ENCODE assay signal across 2 cellular contexts in the genomic region with DNA sequence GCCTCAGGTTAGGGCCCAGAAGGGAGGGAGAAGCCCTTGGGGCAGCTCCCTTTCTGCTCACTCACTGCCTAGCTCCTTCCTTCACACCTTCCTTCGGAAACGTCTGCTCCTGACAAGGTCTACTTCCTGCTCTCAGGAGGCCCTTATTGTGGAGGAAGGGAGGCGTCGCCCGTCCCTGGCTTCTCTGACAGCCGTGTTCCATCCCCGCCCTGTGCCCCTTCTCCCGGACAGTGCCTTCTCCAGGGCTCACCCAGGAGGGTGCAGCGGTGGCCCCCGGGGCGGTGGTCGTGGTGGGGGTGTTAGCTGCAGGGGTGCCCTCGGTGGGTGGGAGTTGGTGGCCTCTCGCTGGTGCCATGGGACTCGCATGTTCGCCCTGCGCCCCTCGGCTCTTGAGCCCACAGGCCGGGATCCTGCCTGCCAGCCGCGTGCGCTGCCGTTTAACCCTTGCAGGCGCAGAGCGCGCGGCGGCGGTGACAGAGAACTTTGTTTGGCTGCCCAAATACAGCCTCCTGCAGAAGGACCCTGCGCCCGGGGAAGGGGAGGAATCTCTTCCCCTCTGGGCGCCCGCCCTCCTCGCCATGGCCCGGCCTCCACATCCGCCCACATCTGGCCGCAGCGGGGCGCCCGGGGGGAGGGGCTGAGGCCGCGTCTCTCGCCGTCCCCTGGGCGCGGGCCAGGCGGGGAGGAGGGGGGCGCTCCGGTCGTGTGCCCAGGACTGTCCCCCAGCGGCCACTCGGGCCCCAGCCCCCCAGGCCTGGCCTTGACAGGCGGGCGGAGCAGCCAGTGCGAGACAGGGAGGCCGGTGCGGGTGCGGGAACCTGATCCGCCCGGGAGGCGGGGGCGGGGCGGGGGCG.
TF ChIP-seq lines count a peak whose summit lies in the region.

No MANE protein-coding gene starts in this region.

TF ChIP-seq in A549, 52 proteins besides CTCF, POLR2A, EP300 and RAD21 (continued from another document):
- TF ChIP-seq ESRRA (IDR thresholded peaks at IDR 0.05; ENCODE audit: borderline replicate concordance, low read length), result no peak
- no peak for TF ChIP-seq SREBF2 (IDR thresholded peaks at IDR 0.05)
- no peak for TF ChIP-seq BHLHE40 (IDR thresholded peaks at IDR 0.05; ENCODE audit: low read depth, low read length)

TF ChIP-seq in GM12878, 131 proteins besides CTCF, POLR2A, EP300 and RAD21 (continued from another document and continues in another):
- TF ChIP-seq, protein P1, sequence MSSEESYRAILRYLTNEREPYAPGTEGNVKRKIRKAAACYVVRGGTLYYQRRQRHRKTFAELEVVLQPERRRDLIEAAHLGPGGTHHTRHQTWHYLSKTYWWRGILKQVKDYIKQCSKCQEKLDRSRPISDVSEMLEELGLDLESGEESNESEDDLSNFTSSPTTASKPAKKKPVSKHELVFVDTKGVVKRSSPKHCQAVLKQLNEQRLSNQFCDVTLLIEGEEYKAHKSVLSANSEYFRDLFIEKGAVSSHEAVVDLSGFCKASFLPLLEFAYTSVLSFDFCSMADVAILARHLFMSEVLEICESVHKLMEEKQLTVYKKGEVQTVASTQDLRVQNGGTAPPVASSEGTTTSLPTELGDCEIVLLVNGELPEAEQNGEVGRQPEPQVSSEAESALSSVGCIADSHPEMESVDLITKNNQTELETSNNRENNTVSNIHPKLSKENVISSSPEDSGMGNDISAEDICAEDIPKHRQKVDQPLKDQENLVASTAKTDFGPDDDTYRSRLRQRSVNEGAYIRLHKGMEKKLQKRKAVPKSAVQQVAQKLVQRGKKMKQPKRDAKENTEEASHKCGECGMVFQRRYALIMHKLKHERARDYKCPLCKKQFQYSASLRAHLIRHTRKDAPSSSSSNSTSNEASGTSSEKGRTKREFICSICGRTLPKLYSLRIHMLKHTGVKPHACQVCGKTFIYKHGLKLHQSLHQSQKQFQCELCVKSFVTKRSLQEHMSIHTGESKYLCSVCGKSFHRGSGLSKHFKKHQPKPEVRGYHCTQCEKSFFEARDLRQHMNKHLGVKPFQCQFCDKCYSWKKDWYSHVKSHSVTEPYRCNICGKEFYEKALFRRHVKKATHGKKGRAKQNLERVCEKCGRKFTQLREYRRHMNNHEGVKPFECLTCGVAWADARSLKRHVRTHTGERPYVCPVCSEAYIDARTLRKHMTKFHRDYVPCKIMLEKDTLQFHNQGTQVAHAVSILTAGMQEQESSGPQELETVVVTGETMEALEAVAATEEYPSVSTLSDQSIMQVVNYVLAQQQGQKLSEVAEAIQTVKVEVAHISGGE (CRISPR knock-in tag; IDR thresholded peaks at IDR 0.05), result no peak
- TF ChIP-seq, protein P2, sequence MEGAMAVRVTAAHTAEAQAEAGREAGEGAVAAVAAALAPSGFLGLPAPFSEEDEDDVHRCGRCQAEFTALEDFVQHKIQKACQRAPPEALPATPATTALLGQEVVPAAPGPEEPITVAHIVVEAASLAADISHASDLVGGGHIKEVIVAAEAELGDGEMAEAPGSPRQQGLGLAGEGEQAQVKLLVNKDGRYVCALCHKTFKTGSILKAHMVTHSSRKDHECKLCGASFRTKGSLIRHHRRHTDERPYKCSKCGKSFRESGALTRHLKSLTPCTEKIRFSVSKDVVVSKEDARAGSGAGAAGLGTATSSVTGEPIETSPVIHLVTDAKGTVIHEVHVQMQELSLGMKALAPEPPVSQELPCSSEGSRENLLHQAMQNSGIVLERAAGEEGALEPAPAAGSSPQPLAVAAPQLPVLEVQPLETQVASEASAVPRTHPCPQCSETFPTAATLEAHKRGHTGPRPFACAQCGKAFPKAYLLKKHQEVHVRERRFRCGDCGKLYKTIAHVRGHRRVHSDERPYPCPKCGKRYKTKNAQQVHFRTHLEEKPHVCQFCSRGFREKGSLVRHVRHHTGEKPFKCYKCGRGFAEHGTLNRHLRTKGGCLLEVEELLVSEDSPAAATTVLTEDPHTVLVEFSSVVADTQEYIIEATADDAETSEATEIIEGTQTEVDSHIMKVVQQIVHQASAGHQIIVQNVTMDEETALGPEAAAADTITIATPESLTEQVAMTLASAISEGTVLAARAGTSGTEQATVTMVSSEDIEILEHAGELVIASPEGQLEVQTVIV (IDR thresholded peaks at IDR 0.05; ENCODE audit: borderline replicate concordance, partially characterized antibody), result no peak
- TF ChIP-seq DPF2 (IDR thresholded peaks at IDR 0.05), result peak; percentile 15; the same call in 1 of the 2 replicates
- peak in 1 of 2 experiments; percentile 56; a peak in 1 of 4 replicates for TF ChIP-seq BHLHE40 (IDR thresholded peaks at IDR 0.05; ENCODE audit: borderline replicate concordance in 1 of 2, low read depth in 2 of 2, low read length in 1 of 2)
- no peak for TF ChIP-seq BMI1 (IDR thresholded peaks at IDR 0.05; ENCODE audit: borderline replicate concordance)
- no peak for TF ChIP-seq IRF4 (IDR thresholded peaks at IDR 0.05; ENCODE audit: low read depth, low read length)
- TF ChIP-seq SMARCA5 (IDR thresholded peaks at IDR 0.05), result no peak
- TF ChIP-seq, protein P3, sequence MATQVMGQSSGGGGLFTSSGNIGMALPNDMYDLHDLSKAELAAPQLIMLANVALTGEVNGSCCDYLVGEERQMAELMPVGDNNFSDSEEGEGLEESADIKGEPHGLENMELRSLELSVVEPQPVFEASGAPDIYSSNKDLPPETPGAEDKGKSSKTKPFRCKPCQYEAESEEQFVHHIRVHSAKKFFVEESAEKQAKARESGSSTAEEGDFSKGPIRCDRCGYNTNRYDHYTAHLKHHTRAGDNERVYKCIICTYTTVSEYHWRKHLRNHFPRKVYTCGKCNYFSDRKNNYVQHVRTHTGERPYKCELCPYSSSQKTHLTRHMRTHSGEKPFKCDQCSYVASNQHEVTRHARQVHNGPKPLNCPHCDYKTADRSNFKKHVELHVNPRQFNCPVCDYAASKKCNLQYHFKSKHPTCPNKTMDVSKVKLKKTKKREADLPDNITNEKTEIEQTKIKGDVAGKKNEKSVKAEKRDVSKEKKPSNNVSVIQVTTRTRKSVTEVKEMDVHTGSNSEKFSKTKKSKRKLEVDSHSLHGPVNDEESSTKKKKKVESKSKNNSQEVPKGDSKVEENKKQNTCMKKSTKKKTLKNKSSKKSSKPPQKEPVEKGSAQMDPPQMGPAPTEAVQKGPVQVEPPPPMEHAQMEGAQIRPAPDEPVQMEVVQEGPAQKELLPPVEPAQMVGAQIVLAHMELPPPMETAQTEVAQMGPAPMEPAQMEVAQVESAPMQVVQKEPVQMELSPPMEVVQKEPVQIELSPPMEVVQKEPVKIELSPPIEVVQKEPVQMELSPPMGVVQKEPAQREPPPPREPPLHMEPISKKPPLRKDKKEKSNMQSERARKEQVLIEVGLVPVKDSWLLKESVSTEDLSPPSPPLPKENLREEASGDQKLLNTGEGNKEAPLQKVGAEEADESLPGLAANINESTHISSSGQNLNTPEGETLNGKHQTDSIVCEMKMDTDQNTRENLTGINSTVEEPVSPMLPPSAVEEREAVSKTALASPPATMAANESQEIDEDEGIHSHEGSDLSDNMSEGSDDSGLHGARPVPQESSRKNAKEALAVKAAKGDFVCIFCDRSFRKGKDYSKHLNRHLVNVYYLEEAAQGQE (IDR thresholded peaks at IDR 0.05; ENCODE audit: low read depth, low read length), result no peak
- no peak for TF ChIP-seq IKZF2 (IDR thresholded peaks at IDR 0.05)
- TF ChIP-seq BACH1 (IDR thresholded peaks at IDR 0.05; ENCODE audit: borderline replicate concordance), result 0 out of 2 replicates have a peak, but pooled peaks have one; percentile 16
- TF ChIP-seq ZBED1 (IDR thresholded peaks at IDR 0.05; ENCODE audit: borderline replicate concordance), result no peak
- TF ChIP-seq SPI1 (IDR thresholded peaks at IDR 0.05; ENCODE audit: borderline replicate concordance, insufficient read depth, low read depth, low read length), result 0 out of 2 replicates have a peak, but pooled peaks have one; percentile 18
- no peak for TF ChIP-seq ASH2L (IDR thresholded peaks at IDR 0.05; ENCODE audit: borderline replicate concordance, low read depth)
- no peak; the same call in 1 of the 2 replicates for TF ChIP-seq GATAD2B (conservative IDR thresholded peaks at IDR 0.05; ENCODE audit: low read depth)
- TF ChIP-seq TCF7 (IDR thresholded peaks at IDR 0.05; ENCODE audit: borderline replicate concordance), result no peak
- no peak for TF ChIP-seq PML (IDR thresholded peaks at IDR 0.05; ENCODE audit: low read length)
- no peak for TF ChIP-seq JUNB (IDR thresholded peaks at IDR 0.05)
- no peak for TF ChIP-seq MYB (IDR thresholded peaks at IDR 0.05; ENCODE audit: borderline replicate concordance, low read depth, low read length)
- TF ChIP-seq, protein P4, sequence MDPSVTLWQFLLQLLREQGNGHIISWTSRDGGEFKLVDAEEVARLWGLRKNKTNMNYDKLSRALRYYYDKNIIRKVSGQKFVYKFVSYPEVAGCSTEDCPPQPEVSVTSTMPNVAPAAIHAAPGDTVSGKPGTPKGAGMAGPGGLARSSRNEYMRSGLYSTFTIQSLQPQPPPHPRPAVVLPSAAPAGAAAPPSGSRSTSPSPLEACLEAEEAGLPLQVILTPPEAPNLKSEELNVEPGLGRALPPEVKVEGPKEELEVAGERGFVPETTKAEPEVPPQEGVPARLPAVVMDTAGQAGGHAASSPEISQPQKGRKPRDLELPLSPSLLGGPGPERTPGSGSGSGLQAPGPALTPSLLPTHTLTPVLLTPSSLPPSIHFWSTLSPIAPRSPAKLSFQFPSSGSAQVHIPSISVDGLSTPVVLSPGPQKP (IDR thresholded peaks at IDR 0.05; ENCODE audit: low read depth, low read length), result no peak
- no peak for TF ChIP-seq NR2C2 (IDR thresholded peaks at IDR 0.05; ENCODE audit: borderline replicate concordance, control insufficient read depth, insufficient read length, low read depth)
- TF ChIP-seq ZNF274 (IDR thresholded peaks at IDR 0.05; ENCODE audit: insufficient read depth, insufficient read length), result no peak
- TF ChIP-seq ZNF384 (IDR thresholded peaks at IDR 0.05; ENCODE audit: borderline replicate concordance, low read depth, low read length), result no peak
- 0 out of 2 replicates have a peak, but pooled peaks have one; percentile 48 for TF ChIP-seq CHD2 (IDR thresholded peaks at IDR 0.05; ENCODE audit: borderline replicate concordance, low read depth, low read length)
- TF ChIP-seq TAF1 (IDR thresholded peaks at IDR 0.05; ENCODE audit: borderline replicate concordance, low read depth, low read length), result no peak
- 0 out of 2 replicates have a peak, but pooled peaks have one; percentile 30 for TF ChIP-seq NR2F1 (conservative IDR thresholded peaks at IDR 0.05)
- no peak for TF ChIP-seq RELA (IDR thresholded peaks at IDR 0.05; ENCODE audit: borderline replicate concordance, partially characterized antibody)
- TF ChIP-seq KLF5 (IDR thresholded peaks at IDR 0.05; ENCODE audit: partially characterized antibody), result no peak
- TF ChIP-seq TBL1XR1 (IDR thresholded peaks at IDR 0.05; ENCODE audit: low read depth, low read length), result no peak
- no peak for TF ChIP-seq EED (IDR thresholded peaks at IDR 0.05; ENCODE audit: low read depth)
- TF ChIP-seq NBN (IDR thresholded peaks at IDR 0.05), result no peak
- TF ChIP-seq ZNF217 (IDR thresholded peaks at IDR 0.05), result no peak
- TF ChIP-seq RBBP5 (conservative IDR thresholded peaks at IDR 0.05), result no peak
- TF ChIP-seq, protein P5, sequence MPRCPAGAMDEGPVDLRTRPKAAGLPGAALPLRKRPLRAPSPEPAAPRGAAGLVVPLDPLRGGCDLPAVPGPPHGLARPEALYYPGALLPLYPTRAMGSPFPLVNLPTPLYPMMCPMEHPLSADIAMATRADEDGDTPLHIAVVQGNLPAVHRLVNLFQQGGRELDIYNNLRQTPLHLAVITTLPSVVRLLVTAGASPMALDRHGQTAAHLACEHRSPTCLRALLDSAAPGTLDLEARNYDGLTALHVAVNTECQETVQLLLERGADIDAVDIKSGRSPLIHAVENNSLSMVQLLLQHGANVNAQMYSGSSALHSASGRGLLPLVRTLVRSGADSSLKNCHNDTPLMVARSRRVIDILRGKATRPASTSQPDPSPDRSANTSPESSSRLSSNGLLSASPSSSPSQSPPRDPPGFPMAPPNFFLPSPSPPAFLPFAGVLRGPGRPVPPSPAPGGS (IDR thresholded peaks at IDR 0.05; ENCODE audit: borderline replicate concordance, insufficient read depth, low read depth, low read length, poor library complexity, severe bottlenecking), result no peak
- peak; percentile 49 for TF ChIP-seq IKZF1 (conservative IDR thresholded peaks at IDR 0.05)
- TF ChIP-seq, protein P6, sequence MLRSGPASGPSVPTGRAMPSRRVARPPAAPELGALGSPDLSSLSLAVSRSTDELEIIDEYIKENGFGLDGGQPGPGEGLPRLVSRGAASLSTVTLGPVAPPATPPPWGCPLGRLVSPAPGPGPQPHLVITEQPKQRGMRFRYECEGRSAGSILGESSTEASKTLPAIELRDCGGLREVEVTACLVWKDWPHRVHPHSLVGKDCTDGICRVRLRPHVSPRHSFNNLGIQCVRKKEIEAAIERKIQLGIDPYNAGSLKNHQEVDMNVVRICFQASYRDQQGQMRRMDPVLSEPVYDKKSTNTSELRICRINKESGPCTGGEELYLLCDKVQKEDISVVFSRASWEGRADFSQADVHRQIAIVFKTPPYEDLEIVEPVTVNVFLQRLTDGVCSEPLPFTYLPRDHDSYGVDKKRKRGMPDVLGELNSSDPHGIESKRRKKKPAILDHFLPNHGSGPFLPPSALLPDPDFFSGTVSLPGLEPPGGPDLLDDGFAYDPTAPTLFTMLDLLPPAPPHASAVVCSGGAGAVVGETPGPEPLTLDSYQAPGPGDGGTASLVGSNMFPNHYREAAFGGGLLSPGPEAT (IDR thresholded peaks at IDR 0.05; ENCODE audit: low read depth), result no peak
- TF ChIP-seq, protein P7, sequence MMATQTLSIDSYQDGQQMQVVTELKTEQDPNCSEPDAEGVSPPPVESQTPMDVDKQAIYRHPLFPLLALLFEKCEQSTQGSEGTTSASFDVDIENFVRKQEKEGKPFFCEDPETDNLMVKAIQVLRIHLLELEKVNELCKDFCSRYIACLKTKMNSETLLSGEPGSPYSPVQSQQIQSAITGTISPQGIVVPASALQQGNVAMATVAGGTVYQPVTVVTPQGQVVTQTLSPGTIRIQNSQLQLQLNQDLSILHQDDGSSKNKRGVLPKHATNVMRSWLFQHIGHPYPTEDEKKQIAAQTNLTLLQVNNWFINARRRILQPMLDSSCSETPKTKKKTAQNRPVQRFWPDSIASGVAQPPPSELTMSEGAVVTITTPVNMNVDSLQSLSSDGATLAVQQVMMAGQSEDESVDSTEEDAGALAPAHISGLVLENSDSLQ (IDR thresholded peaks at IDR 0.05), result peak; percentile 85
- no peak for TF ChIP-seq YY1 (IDR thresholded peaks at IDR 0.05; ENCODE audit: low read depth, low read length)
- no peak for TF ChIP-seq ZNF24 (IDR thresholded peaks at IDR 0.05)
- TF ChIP-seq SP1 (IDR thresholded peaks at IDR 0.05; ENCODE audit: low read depth, low read length), result no peak
- no peak for TF ChIP-seq CREM (IDR thresholded peaks at IDR 0.05; ENCODE audit: low read depth)
- TF ChIP-seq SMAD5 (IDR thresholded peaks at IDR 0.05; ENCODE audit: low read depth), result no peak
